In the genomic region with DNA sequence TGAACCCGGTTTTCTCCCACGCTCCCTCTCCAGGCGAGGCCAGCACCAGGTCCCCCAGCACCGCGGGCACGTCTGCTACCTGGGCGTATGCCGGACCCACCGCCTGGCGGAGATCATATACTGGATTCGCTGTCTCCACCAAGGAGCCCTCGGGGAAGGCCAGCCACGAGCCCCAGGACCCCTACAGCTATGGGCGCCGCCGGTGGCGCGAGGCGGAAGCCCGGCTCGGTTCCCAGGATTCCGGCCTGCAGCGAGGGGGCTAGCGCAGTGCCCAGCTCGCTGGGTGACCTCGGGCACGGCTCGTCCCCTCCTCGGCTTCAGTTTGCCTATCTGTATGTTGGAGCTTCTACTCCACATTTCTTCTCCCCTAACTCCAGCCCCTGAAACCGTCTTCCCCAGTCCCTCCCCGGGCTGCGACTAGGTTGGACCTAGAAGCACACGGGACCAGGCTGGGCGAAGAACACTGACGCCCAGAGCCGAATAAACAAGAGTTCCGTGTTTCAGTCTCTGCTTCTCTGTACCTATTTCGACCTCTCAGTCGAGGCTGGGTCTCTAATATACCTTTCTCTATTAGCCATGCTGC, we compare ENCODE assay signal across 8 cellular contexts. TPM values are rescaled to one million over a fixed set of nuclear protein-coding genes. Genes with fewer than 3 reads are reported as not detected.
A peak's percentile ranks its signal among the peaks of the same experiment; 100 is the strongest.
DNase-seq lines count a peak whose midpoint lies in the region; ATAC-seq and TF ChIP-seq lines count a peak whose summit lies in the region.

No MANE protein-coding gene starts in this region.

- no peaks in the 10 kb centered on the region for H3K9me3 Mint-ChIP-seq in nephron

- peak overlapping the region; percentile 82 to 91 (median 89) for H3K27ac Mint-ChIP-seq in nephron

- H3K36me3 Mint-ChIP-seq in nephron (ENCODE audit: low read depth): peaks cover 21% of the 10 kb centered on the region

- H3K4me1 Mint-ChIP-seq in nephron: peaks cover 38% of the 10 kb centered on the region

- H3K4me3 ChIP-seq in AG10803 (ENCODE audit: low read length): peak overlapping the region; percentile 65
- peak overlapping the region; percentile 62 for H3K4me3 ChIP-seq in epithelial cell of proximal tubule (ENCODE audit: low read depth, low read length)

- TF ChIP-seq CTCF in AG10803 (conservative IDR thresholded peaks at IDR 0.05; ENCODE audit: low read length) (no peak), epithelial cell of proximal tubule (conservative IDR thresholded peaks at IDR 0.05; ENCODE audit: low read depth, low read length) (no peak), nephron (IDR thresholded peaks at IDR 0.05; ENCODE audit: unreplicated experiment in 3 of 3) (peak in 1 of 3 experiments; percentile 19)

- no peak for DNase-seq in AG10803 (ENCODE audit: low read depth)
- peak; percentile 76 for DNase-seq in NCI-H748 (lab: John Stamatoyannopoulos, UW; ENCODE audit: unreplicated experiment)
- no peak for DNase-seq in epithelial cell of proximal tubule (ENCODE audit: low read depth)
- DNase-seq in activated gamma-delta T cell (lab: John Stamatoyannopoulos, UW): no peak
- no peak for DNase-seq in A172 (ENCODE audit: low spot score)
- no peak for DNase-seq in COR-L47 (lab: John Stamatoyannopoulos, UW)

- peak overlapping the region; percentile 83 to 87 (median 85) for H3K4me3 Mint-ChIP-seq in nephron

- no peak for ATAC-seq in HG03097 (IDR thresholded peaks at IDR 0.05; ENCODE audit: low FRiP score, unreplicated experiment)

- no peaks in the 10 kb centered on the region for H3K27me3 Mint-ChIP-seq in nephron (ENCODE audit: low read depth)

RNA-seq across cellular contexts. Expression of gene CPT1C, which starts 0.8 kb away (rescaled TPM):
- 1.7 and 9.9 TPM in 2 replicates for total RNA-seq in epithelial cell of proximal tubule
- 0.53 and 6.1 TPM in 2 replicates for total RNA-seq in A172 (2014; rRNA removed; shearing (Covaris generic))

RNA-seq across cellular contexts. Expression of gene ADM5, which starts 0.8 kb away (rescaled TPM):
- total RNA-seq in epithelial cell of proximal tubule: 1.9 and 2.8 TPM in 2 replicates
- total RNA-seq in A172 (2014; rRNA removed; shearing (Covaris generic)): 2.7 and 3.2 TPM in 2 replicates

RNA-seq across cellular contexts. Expression of gene PRMT1, which starts 13.1 kb away (rescaled TPM):
- total RNA-seq in epithelial cell of proximal tubule: 186 and 629 TPM in 2 replicates
- 485 and 504 TPM in 2 replicates for total RNA-seq in A172 (2014; rRNA removed; shearing (Covaris generic))

RNA-seq across cellular contexts. Expression of gene BCL2L12, which starts 24.4 kb away (rescaled TPM):
- 53.3 and 69.8 TPM in 2 replicates for total RNA-seq in epithelial cell of proximal tubule
- 21.8 and 24.5 TPM in 2 replicates for total RNA-seq in A172 (2014; rRNA removed; shearing (Covaris generic))

RNA-seq across cellular contexts. Expression of gene IRF3, which starts 24.5 kb away (rescaled TPM):
- 73.8 and 78.3 TPM in 2 replicates for total RNA-seq in epithelial cell of proximal tubule
- total RNA-seq in A172 (2014; rRNA removed; shearing (Covaris generic)): 72.2 and 75.6 TPM in 2 replicates
